ENCODE assay signal across 8 cellular contexts in the genomic region with DNA sequence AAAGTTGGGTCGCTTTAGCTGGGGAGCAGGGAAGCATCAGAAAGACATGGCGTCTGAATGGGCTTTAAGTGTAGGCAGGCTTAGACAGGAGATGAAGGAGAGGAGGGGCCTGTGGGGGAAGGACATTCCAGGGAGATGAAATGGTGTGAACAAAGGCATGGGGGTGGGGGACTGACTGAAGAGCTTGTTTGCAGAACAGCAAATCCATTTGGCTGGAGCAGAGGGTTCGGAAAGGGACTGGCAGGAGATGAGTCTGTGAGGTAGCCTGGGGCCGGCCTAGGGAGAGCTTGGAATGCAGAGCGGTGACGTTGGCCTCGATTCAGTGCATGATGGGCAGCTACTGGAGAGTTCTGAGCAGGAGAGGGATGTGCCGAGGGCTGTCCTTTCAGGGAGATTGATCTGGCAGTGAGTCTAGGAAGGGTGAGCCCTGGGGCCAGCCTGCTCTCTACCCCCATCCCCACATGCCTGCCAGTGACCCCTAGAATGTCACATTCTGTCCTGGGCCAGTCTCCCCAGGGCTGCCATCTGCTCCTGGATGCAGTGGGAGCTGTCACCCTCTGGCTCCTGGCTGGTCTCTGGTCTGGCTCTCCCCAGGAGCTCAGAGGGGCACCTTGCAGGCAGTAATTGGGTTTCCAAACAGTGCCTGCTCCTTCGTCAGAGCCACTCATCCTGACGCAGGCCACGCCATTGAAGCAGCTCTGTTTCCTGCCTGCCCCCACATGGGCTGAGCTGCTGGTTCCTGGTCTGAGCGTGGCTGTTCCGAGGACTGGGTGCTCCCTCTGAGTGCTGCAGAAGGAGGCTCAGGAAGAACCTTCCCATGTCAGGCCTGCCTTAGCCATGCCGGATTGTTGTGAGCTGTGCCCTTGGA. TPM values are rescaled to one million over a fixed set of nuclear protein-coding genes. Genes with fewer than 3 reads are reported as not detected.
A peak's percentile ranks its signal among the peaks of the same experiment; 100 is the strongest.
DNase-seq lines count a peak whose midpoint lies in the region; TF ChIP-seq lines count a peak whose summit lies in the region.

No MANE protein-coding gene starts in this region.

- H3K36me3 ChIP-seq in ectodermal cell (ENCODE audit: control insufficient read depth, insufficient read depth, low read length) (peaks cover 13% of the 10 kb centered on the region), mesenchymal stem cell (ENCODE audit: control insufficient read depth in 1 of 2, insufficient read depth in 2 of 2, low read depth in 1 of 2, low read length in 2 of 2) (peaks cover 28 to 60% of the 10 kb centered on the region in 2 experiments)

- H2BK120ac ChIP-seq in mesenchymal stem cell (ENCODE audit: low read depth, low read length) = peak overlapping the region; percentile 98

- peak overlapping the region; percentile 74 for H3K27ac ChIP-seq in ectodermal cell (ENCODE audit: insufficient read depth, low read depth, low read length, poor library complexity, severe bottlenecking)
- peak overlapping the region; percentile 98 for H3K27ac ChIP-seq in mesenchymal stem cell (ENCODE audit: low read length, poor library complexity, severe bottlenecking)
- peak overlapping the region in 1 of 2 donors; percentile 81 for H3K27ac ChIP-seq in coronary artery

- H3K4me3 ChIP-seq in ectodermal cell (ENCODE audit: insufficient read depth, low read depth, low read length) = no peak overlapping the region
- no peak overlapping the region for H3K4me3 ChIP-seq in mesenchymal stem cell (ENCODE audit: insufficient read depth in 1 of 2, low read depth in 1 of 2, low read length in 2 of 2)
- H3K4me3 ChIP-seq in coronary artery = no peak overlapping the region

- peak overlapping the region; percentile 96 to 98 for H3K4ac ChIP-seq in mesenchymal stem cell (ENCODE audit: low read depth in 1 of 2, low read length in 2 of 2)

- 47 to 49% methylated on average over 14 of the region's 14 CpGs for WGBS in ectodermal cell, 2 experiments
- WGBS in mesenchymal stem cell = 26% methylated on average over 12 of the region's 14 CpGs

- peak overlapping the region in 1 of 2 experiments; percentile 96 for H3K14ac ChIP-seq in mesenchymal stem cell (ENCODE audit: low read length in 2 of 2)

- peak overlapping the region; percentile 97 to 100 for H2BK12ac ChIP-seq in mesenchymal stem cell (ENCODE audit: low read length in 2 of 2)

- peak overlapping the region; percentile 85 for H2BK5ac ChIP-seq in mesenchymal stem cell (ENCODE audit: low read depth, low read length, poor library complexity, severe bottlenecking)

- peak overlapping the region; percentile 39 for H3K4me2 ChIP-seq in mesenchymal stem cell (ENCODE audit: low read length, poor library complexity, severe bottlenecking)

- peak overlapping the region; percentile 97 for H2AK5ac ChIP-seq in mesenchymal stem cell (ENCODE audit: low read length, severe bottlenecking)

- peak overlapping the region in 1 of 2 experiments; percentile 96 for H3K23ac ChIP-seq in mesenchymal stem cell (ENCODE audit: low read length in 2 of 2)

- H3K79me1 ChIP-seq in mesenchymal stem cell (replicated peaks; ENCODE audit: low read length, poor library complexity, severe bottlenecking) = peaks cover 3% of the 10 kb centered on the region

- H2AFZ ChIP-seq in mesenchymal stem cell (ENCODE audit: low read depth, low read length) = no peak overlapping the region

- no peaks in the 10 kb centered on the region for H3K9me3 ChIP-seq in ectodermal cell (ENCODE audit: control insufficient read depth, low read length)
- H3K9me3 ChIP-seq in mesenchymal stem cell (ENCODE audit: control insufficient read depth, low read length) = no peaks in the 10 kb centered on the region

- DNase-seq in AG08395 (ENCODE audit: low spot score) (peak; percentile 98), NCI-H2227 (lab: John Stamatoyannopoulos, UW; ENCODE audit: unreplicated experiment) (peak; percentile 55), mesenchymal stem cell (peak; percentile 99), ureter (ENCODE audit: low spot score) (peak; percentile 85), coronary artery (ENCODE audit: low spot score) (no peak)
- DNase-seq in stimulated activated CD4-positive, alpha-beta T cell treated with anti-CD3 and anti-CD28 coated beads, Interleukin-1b, Interleukin-23, amount 100 ng/mL, for 48 hours = no peak
- DNase-seq in activated CD4-positive, alpha-beta T cell treated with anti-CD3 and anti-CD28 coated beads for 48 hours = no peak

- peak overlapping the region; percentile 68 for H3K9ac ChIP-seq in mesenchymal stem cell (ENCODE audit: low read length)

- peak overlapping the region; percentile 99 for H4K8ac ChIP-seq in mesenchymal stem cell (ENCODE audit: low read length)

- no peaks in the 10 kb centered on the region for H3K27me3 ChIP-seq in ectodermal cell (ENCODE audit: control insufficient read depth, insufficient read depth, low read length, poor library complexity, severe bottlenecking)
- H3K27me3 ChIP-seq in mesenchymal stem cell (ENCODE audit: control insufficient read depth in 1 of 2, insufficient read depth in 1 of 2, low read length in 2 of 2) = no peaks in the 10 kb centered on the region

- TF ChIP-seq CTCF in coronary artery (IDR thresholded peaks at IDR 0.05) = no peak

- H4K91ac ChIP-seq in mesenchymal stem cell (ENCODE audit: low read length) = peak overlapping the region; percentile 99

- peak overlapping the region; percentile 92 for H2BK15ac ChIP-seq in mesenchymal stem cell (ENCODE audit: low read depth, poor library complexity, severe bottlenecking)

- peak overlapping the region; percentile 98 for H3K18ac ChIP-seq in mesenchymal stem cell (ENCODE audit: low read depth in 1 of 2, low read length in 2 of 2)

- H3K4me1 ChIP-seq in ectodermal cell (ENCODE audit: control insufficient read depth, insufficient read depth, low read length) (peaks cover 36% of the 10 kb centered on the region), mesenchymal stem cell (ENCODE audit: control insufficient read depth, insufficient read depth, low read depth, low read length) (peaks cover 40% of the 10 kb centered on the region)

RNA-seq across cellular contexts. Expression of gene TMEM222, which starts 22.3 kb away (rescaled TPM):
- 32.7 TPM for polyA plus RNA-seq in ectodermal cell (2013, experiment 1 of 4)
- 34.6 TPM for polyA plus RNA-seq in ectodermal cell (2013, experiment 2 of 4)
- 22.1 TPM for polyA plus RNA-seq in ectodermal cell (2013, experiment 3 of 4)
- polyA plus RNA-seq in ectodermal cell (2013, experiment 4 of 4) = 25.3 TPM
- polyA plus RNA-seq in mesenchymal stem cell (2013, experiment 1 of 2) = 37.1 TPM
- 36.1 TPM for polyA plus RNA-seq in mesenchymal stem cell (2013, experiment 2 of 2)
- total RNA-seq in ureter = 54.1 TPM

RNA-seq across cellular contexts. Expression of gene SYTL1, which starts 42.2 kb away (rescaled TPM):
- polyA plus RNA-seq in ectodermal cell (2013, experiment 1 of 4) = 12.0 TPM
- 12.4 TPM for polyA plus RNA-seq in ectodermal cell (2013, experiment 2 of 4)
- polyA plus RNA-seq in ectodermal cell (2013, experiment 3 of 4) = 12.6 TPM
- polyA plus RNA-seq in ectodermal cell (2013, experiment 4 of 4) = 14.8 TPM
- polyA plus RNA-seq in mesenchymal stem cell (2013, experiment 1 of 2) = 0.39 TPM
- 0.59 TPM for polyA plus RNA-seq in mesenchymal stem cell (2013, experiment 2 of 2)
- 93.6 TPM for total RNA-seq in ureter

Comparison
In these comparisons a context has a peak if more than half of its experiments do, and no peak if none do; other contexts are left out.
1. DNase-seq: peak in AG08395 (single experiment), NCI-H2227 (single experiment), mesenchymal stem cell (single experiment) and ureter (single experiment); none in stimulated activated CD4-positive, alpha-beta T cell treated with anti-CD3 and anti-CD28 coated beads, Interleukin-1b, Interleukin-23, amount 100 ng/mL, for 48 hours (single experiment), activated CD4-positive, alpha-beta T cell treated with anti-CD3 and anti-CD28 coated beads for 48 hours (single experiment) and coronary artery (single experiment).